Comparison of ENCODE assay signal across 35 cellular contexts in the genomic region with DNA sequence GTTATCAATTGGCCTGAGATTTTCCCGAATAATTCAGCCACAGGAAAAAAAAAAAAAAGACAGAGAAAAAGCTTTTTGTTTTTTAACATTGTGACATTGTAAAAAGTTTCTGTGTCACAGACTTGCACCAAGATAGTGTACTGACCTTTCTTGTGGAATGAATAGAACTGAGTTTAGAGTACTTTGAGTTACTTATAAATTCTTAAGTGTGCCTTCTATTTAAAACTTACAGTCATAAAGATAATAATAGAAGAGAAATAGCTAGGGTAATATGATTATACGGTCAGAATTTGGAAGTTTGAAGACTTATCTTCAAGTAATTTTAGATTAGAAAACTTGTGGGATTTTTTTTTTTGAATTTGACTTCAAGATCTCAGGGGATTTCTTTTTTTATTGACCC.
"Had no signal": no experiment of that assay in that cellular context is flagged by ENCODE, and none has a peak within 500 bp of the region (broad histone marks: within the 10 kb centered on the region; RNA-seq: fewer than 3 reads in every experiment).

No MANE protein-coding gene starts in this region.

- ATAC-seq: activated CD8-positive, alpha-beta memory T cell treated with anti-CD3 and anti-CD28 coated beads, Interleukin-2, amount 10 ng/mL, durations not matched to agents 7 days and 5 days; PC-3 had no signal

- H3K4me3 ChIP-seq: ascending aorta, cardiac muscle cell, Peyer's patch had no signal

- H3K27me3 Mint-ChIP-seq: activated B cell treated with CpG ODN at 0.5 μM for 24 hours; activated CD8-positive, alpha-beta memory T cell treated with anti-CD3 and anti-CD28 coated beads, Interleukin-2, amount 10 ng/mL, durations not matched to agents 7 days and 5 days; activated naive CD4-positive, alpha-beta T cell treated with anti-CD3 and anti-CD28 coated beads, Interleukin-2, amount 10 ng/mL, durations not matched to agents 7 days and 5 days; IgD-negative memory B cell had no signal

- H3K4me1 ChIP-seq: ascending aorta had no signal

- H3K9me3 ChIP-seq: ascending aorta, Peyer's patch had no signal

- H3K27ac ChIP-seq: ascending aorta, cardiac muscle cell, Peyer's patch, VCaP had no signal

- H3K9me3 Mint-ChIP-seq: activated B cell treated with CpG ODN at 0.5 μM for 24 hours; activated CD4-positive, alpha-beta memory T cell treated with anti-CD3 and anti-CD28 coated beads, Interleukin-2, amount 10 ng/mL, durations not matched to agents 7 days and 5 days; activated naive CD4-positive, alpha-beta T cell treated with anti-CD3 and anti-CD28 coated beads, Interleukin-2, amount 10 ng/mL, durations not matched to agents 7 days and 5 days; IgD-negative memory B cell had no signal

- H3K4me1 Mint-ChIP-seq: activated naive CD4-positive, alpha-beta T cell treated with anti-CD3 and anti-CD28 coated beads, Interleukin-2, amount 10 ng/mL, durations not matched to agents 7 days and 5 days had no signal

- H3K27me3 ChIP-seq: ascending aorta, cardiac muscle cell, Peyer's patch had no signal

- H3K36me3 Mint-ChIP-seq: activated CD8-positive, alpha-beta memory T cell treated with anti-CD3 and anti-CD28 coated beads, Interleukin-2, amount 10 ng/mL, durations not matched to agents 7 days and 5 days; activated naive CD4-positive, alpha-beta T cell treated with anti-CD3 and anti-CD28 coated beads, Interleukin-2, amount 10 ng/mL, durations not matched to agents 7 days and 5 days; activated naive CD8-positive, alpha-beta T cell; IgD-negative memory B cell had no signal

- DNase-seq: activated B cell treated with CpG ODN at 0.5 μM for 24 hours; activated CD4-positive, alpha-beta memory T cell treated with anti-CD3 and anti-CD28 coated beads, Interleukin-2, amount 10 ng/mL, durations not matched to agents 7 days and 5 days; activated CD4-positive, alpha-beta T cell treated with anti-CD3 and anti-CD28 coated beads for 4 hours; activated CD4-positive, alpha-beta T cell treated with anti-CD3 and anti-CD28 coated beads, Interleukin-2, amount 50 U/mL, for 1 hour; activated CD4-positive, CD25-positive, alpha-beta regulatory T cell treated with anti-CD3 and anti-CD28 coated beads, Interleukin-2, amount 50 U/mL, for 72 hours; activated CD8-positive, alpha-beta memory T cell treated with anti-CD3 and anti-CD28 coated beads for 24 hours; activated CD8-positive, alpha-beta memory T cell treated with anti-CD3 and anti-CD28 coated beads, Interleukin-2, amount 10 ng/mL, durations not matched to agents 7 days and 5 days; activated CD8-positive, alpha-beta memory T cell treated with anti-CD3 and anti-CD28 coated beads, Interleukin-2, amount 50 U/mL, for 48 hours; activated effector memory CD4-positive, alpha-beta T cell treated with Interleukin-2 at 50 U/mL for 16 hours; activated naive CD4-positive, alpha-beta T cell treated with anti-CD3 and anti-CD28 coated beads, Interleukin-2, amount 10 ng/mL, durations not matched to agents 7 days and 5 days; activated T-cell treated with anti-CD3 and anti-CD28 coated beads, Interleukin-2, amount 50 U/mL, for 48 hours; amniotic stem cell; Karpas-422; KBM-7; NCI-H1105; NCI-H1417 treated with DMSO at 0.1 percent for 48 hours; NCI-H187 treated with DMSO at 0.1 percent for 48 hours; NCI-H2081; NCI-H226; NCI-H446 treated with DMSO at 0.1 percent for 48 hours; NCI-H524; NCI-H69; PC-3; Peyer's patch; RPMI8226; SIG-M5; SW 1271; T-helper 1 cell; T-helper 2 cell; T-helper 9 cell had no signal

- H3K36me3 ChIP-seq: ascending aorta, cardiac muscle cell, Peyer's patch had no signal

- H3K27ac Mint-ChIP-seq: activated B cell treated with CpG ODN at 0.5 μM for 24 hours; activated CD4-positive, alpha-beta memory T cell treated with anti-CD3 and anti-CD28 coated beads, Interleukin-2, amount 10 ng/mL, durations not matched to agents 7 days and 5 days; activated CD8-positive, alpha-beta memory T cell treated with anti-CD3 and anti-CD28 coated beads, Interleukin-2, amount 10 ng/mL, durations not matched to agents 7 days and 5 days; activated naive CD4-positive, alpha-beta T cell treated with anti-CD3 and anti-CD28 coated beads, Interleukin-2, amount 10 ng/mL, durations not matched to agents 7 days and 5 days; activated naive CD8-positive, alpha-beta T cell; IgD-negative memory B cell had no signal

- H3K4me3 Mint-ChIP-seq: activated B cell treated with CpG ODN at 0.5 μM for 24 hours; activated CD4-positive, alpha-beta memory T cell treated with anti-CD3 and anti-CD28 coated beads, Interleukin-2, amount 10 ng/mL, durations not matched to agents 7 days and 5 days; activated CD8-positive, alpha-beta memory T cell treated with anti-CD3 and anti-CD28 coated beads, Interleukin-2, amount 10 ng/mL, durations not matched to agents 7 days and 5 days; activated naive CD4-positive, alpha-beta T cell treated with anti-CD3 and anti-CD28 coated beads, Interleukin-2, amount 10 ng/mL, durations not matched to agents 7 days and 5 days; activated naive CD8-positive, alpha-beta T cell; IgD-negative memory B cell had no signal
